In genomic region chr1:64476251-64476952, GRCh38 we compare ENCODE assay signal across 11 cellular contexts. TPM values are rescaled to one million over a fixed set of nuclear protein-coding genes. Genes with fewer than 3 reads are reported as not detected.
DNase-seq lines count a peak whose midpoint lies in the region; ATAC-seq and TF ChIP-seq lines count a peak whose summit lies in the region.
"Had no signal": no experiment of that assay in that cellular context is flagged by ENCODE, and none has a peak within 500 bp of the region (broad histone marks: within the 10 kb centered on the region; RNA-seq: fewer than 3 reads in every experiment).

No MANE protein-coding gene starts in this region.

- POLR2A ChIA-PET in CD4-positive, alpha-beta memory T cell (lab: Charles Lee; ENCODE audit: partially characterized antibody): no interaction called here

- H3K4me1 ChIP-seq in OCI-LY3 (ENCODE audit: low read length) (peaks cover 13% of the 10 kb centered on the region), fibroblast of lung (ENCODE audit: control insufficient read depth, extremely low read depth, insufficient read depth, low read length) (peaks cover 2% of the 10 kb centered on the region)
- H3K4me1 ChIP-seq in CD4-positive, alpha-beta memory T cell (ENCODE audit: insufficient read depth, low read length): no peaks in the 10 kb centered on the region

- H3K27me3 ChIP-seq in OCI-LY3 (ENCODE audit: low read depth, low read length) (no peaks in the 10 kb centered on the region), fibroblast of lung (ENCODE audit: control insufficient read depth, insufficient read depth, low read length) (no peaks in the 10 kb centered on the region)
- no peaks in the 10 kb centered on the region for H3K27me3 ChIP-seq in CD4-positive, alpha-beta memory T cell (ENCODE audit: insufficient read depth, low read length)

- H3K9me3 ChIP-seq in OCI-LY3 (ENCODE audit: insufficient read depth, low read length): no peaks in the 10 kb centered on the region
- H3K9me3 ChIP-seq in fibroblast of lung (ENCODE audit: control insufficient read depth, insufficient read depth, low read depth, low read length): no peaks in the 10 kb centered on the region
- H3K9me3 ChIP-seq in CD4-positive, alpha-beta memory T cell (ENCODE audit: control insufficient read depth in 1 of 2, low read length in 2 of 2): no peaks in the 10 kb centered on the region

- H3K27ac ChIP-seq in OCI-LY3 (ENCODE audit: low read length): no peak overlapping the region
- H3K27ac ChIP-seq in fibroblast of lung (ENCODE audit: insufficient read depth, low read length): no peak overlapping the region
- H3K27ac ChIP-seq in CD4-positive, alpha-beta memory T cell (ENCODE audit: low read depth, low read length): no peak overlapping the region

- CTCF ChIA-PET in CD4-positive, alpha-beta memory T cell (lab: Charles Lee; ENCODE audit: partially characterized antibody): interaction anchor here (0.5 kb wide), 1 partner anchor 36 kb away, joined by 3 read pairs; no protein-coding TSS in a partner anchor

- H3K9ac ChIP-seq in OCI-LY3 (ENCODE audit: low read length) (no peak overlapping the region), fibroblast of lung (ENCODE audit: insufficient read depth, low read length) (no peak overlapping the region)

- H3K27ac Mint-ChIP-seq in nephron progenitor cell: peak overlapping the region; percentile 31
- no peak overlapping the region for H3K27ac Mint-ChIP-seq in CD4-positive, alpha-beta memory T cell

- peaks cover 84% of the 10 kb centered on the region for H3K4me1 Mint-ChIP-seq in nephron progenitor cell
- peaks cover 2 to 8% (median 3%) of the 10 kb centered on the region in 4 donors for H3K4me1 Mint-ChIP-seq in CD4-positive, alpha-beta memory T cell

- H3K4me2 ChIP-seq in OCI-LY3 (ENCODE audit: low read length): peak overlapping the region; percentile 18; the same call in 1 of the 2 replicates
- peak overlapping the region; percentile 53 for H3K4me2 ChIP-seq in fibroblast of lung (ENCODE audit: extremely low read depth, insufficient read depth, low read length)

- H3K4me3 ChIP-seq in OCI-LY3 (ENCODE audit: low read length) (no peak overlapping the region), fibroblast of lung (replicated peaks in 1 of 4; ENCODE audit: control extremely low read depth in 1 of 4, insufficient read depth in 1 of 4, low read depth in 3 of 4, low read length in 4 of 4) (no peak overlapping the region)
- no peak overlapping the region for H3K4me3 ChIP-seq in CD4-positive, alpha-beta memory T cell (ENCODE audit: low read length in 2 of 2)

- peaks cover 3% of the 10 kb centered on the region for H3K36me3 Mint-ChIP-seq in nephron progenitor cell (ENCODE audit: low read depth)
- H3K36me3 Mint-ChIP-seq in CD4-positive, alpha-beta memory T cell: no peaks in the 10 kb centered on the region

- no peaks in the 10 kb centered on the region for H3K27me3 Mint-ChIP-seq in nephron progenitor cell (ENCODE audit: low read depth, poor library complexity)
- peaks cover 20 to 26% of the 10 kb centered on the region in 2 donors for H3K27me3 Mint-ChIP-seq in CD4-positive, alpha-beta memory T cell

- H3K4me3 Mint-ChIP-seq in nephron progenitor cell: no peak overlapping the region
- H3K4me3 Mint-ChIP-seq in CD4-positive, alpha-beta memory T cell: no peak overlapping the region

- DNase-seq in AG09319 (ENCODE audit: extremely low read depth, low read depth) (peak; percentile 44), fibroblast of lung (ENCODE audit: low read depth in 2 of 2) (peak; percentile 77 to 94), nephron progenitor cell (no peak), ureter (ENCODE audit: low spot score) (no peak)
- no peak for DNase-seq in CD4-positive, alpha-beta memory T cell
- DNase-seq: activated CD8-positive, alpha-beta memory T cell treated with anti-CD3 and anti-CD28 coated beads, Interleukin-2, amount 50 U/mL, for 4 hours; DND-41; glutamatergic neuron had no signal

- no peak overlapping the region for H2AFZ ChIP-seq in OCI-LY3 (ENCODE audit: low read depth, low read length)
- no peak overlapping the region for H2AFZ ChIP-seq in fibroblast of lung (ENCODE audit: low read length)

- ATAC-seq in HG02763 (IDR thresholded peaks at IDR 0.05; ENCODE audit: unreplicated experiment): no peak
- no peak for ATAC-seq in HG03521 (IDR thresholded peaks at IDR 0.05; ENCODE audit: unreplicated experiment)

- TF ChIP-seq CTCF in AG09319 (IDR thresholded peaks at IDR 0.05; ENCODE audit: low read depth, low read length): no peak
- TF ChIP-seq CTCF in OCI-LY3 (IDR thresholded peaks at IDR 0.05; ENCODE audit: low read depth, low read length): no peak
- TF ChIP-seq CTCF in fibroblast of lung (conservative IDR thresholded peaks at IDR 0.05 in 1 of 2, IDR thresholded peaks at IDR 0.05 in 1 of 2; ENCODE audit: low read depth in 1 of 2, low read length in 2 of 2): no peak
- no peak for TF ChIP-seq CTCF in nephron progenitor cell (IDR thresholded peaks at IDR 0.05)

- H3K79me2 ChIP-seq in OCI-LY3 (ENCODE audit: low read length) (peaks cover under 1% of the 10 kb centered on the region; the same call in 1 of the 2 replicates), fibroblast of lung (ENCODE audit: control insufficient read depth, insufficient read depth, low read length) (no peaks in the 10 kb centered on the region)

- H3K9me3 Mint-ChIP-seq in nephron progenitor cell: no peaks in the 10 kb centered on the region
- peaks cover 0 to 2% (median 0%) of the 10 kb centered on the region in 8 donors for H3K9me3 Mint-ChIP-seq in CD4-positive, alpha-beta memory T cell

- no peaks in the 10 kb centered on the region for H4K20me1 ChIP-seq in OCI-LY3 (ENCODE audit: insufficient read depth, low read length)
- no peaks in the 10 kb centered on the region for H4K20me1 ChIP-seq in fibroblast of lung (ENCODE audit: control insufficient read depth, extremely low read depth, insufficient read depth, low read length)

- intact Hi-C loops in CD4-positive, alpha-beta memory T cell (cut with micrococcal nuclease): no loop called here

- H3K36me3 ChIP-seq in OCI-LY3 (replicated peaks; ENCODE audit: low read depth, low read length) (no peaks in the 10 kb centered on the region), fibroblast of lung (ENCODE audit: control insufficient read depth, insufficient read depth, low read length) (no peaks in the 10 kb centered on the region)
- H3K36me3 ChIP-seq in CD4-positive, alpha-beta memory T cell (ENCODE audit: insufficient read depth, low read length): no peaks in the 10 kb centered on the region

RNA-seq across cellular contexts. Expression of gene CACHD1, which starts 6.5 kb away (rescaled TPM):
- 4.6 and 5.4 TPM in 2 replicates for total RNA-seq in fibroblast of lung
- polyA plus RNA-seq in fibroblast of lung: 2.9 TPM in 2 replicates
- 3.1 and 4.0 TPM in 2 replicates for polyA plus RNA-seq in fibroblast of lung (2012)
- polyA minus RNA-seq in fibroblast of lung (ENCODE audit: low replicate concordance): 4.6 and 6.6 TPM in 2 replicates
- under 1 TPM; 0.11 to 0.17 TPM for total RNA-seq in CD4-positive, alpha-beta memory T cell
- not detected for polyA plus RNA-seq in CD4-positive, alpha-beta memory T cell
- 14.2 TPM for total RNA-seq in ureter

Comparison
In these comparisons a context has a peak if more than half of its experiments do, and no peak if none do; other contexts are left out.
1. DNase-seq: peak in AG09319 (single experiment) and fibroblast of lung (2 of 2); none in nephron progenitor cell (single experiment), CD4-positive, alpha-beta memory T cell (0 of 5) and ureter (single experiment).